Comparison of ENCODE assay signal across 25 cellular contexts in the genomic region with DNA sequence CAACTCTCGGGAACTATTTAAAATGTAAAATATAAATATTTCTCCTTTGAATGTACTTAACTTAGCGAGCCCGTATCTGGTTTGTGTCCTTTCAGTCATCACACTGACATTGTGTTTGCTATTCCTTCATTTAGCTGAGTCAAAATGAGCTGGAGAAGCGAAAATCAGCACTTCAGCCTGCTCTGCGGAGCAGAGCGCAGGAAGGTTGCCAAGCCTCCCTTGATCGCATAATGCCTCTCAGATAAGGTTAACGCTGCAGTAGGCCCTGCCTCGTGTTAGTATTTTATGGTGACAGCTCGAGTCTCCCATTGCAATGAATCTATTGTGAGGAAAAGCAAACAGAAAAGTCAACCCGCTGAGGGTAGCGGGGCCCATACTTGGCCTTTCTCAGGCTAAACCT.
DNase-seq lines count a peak whose midpoint lies in the region; ATAC-seq and TF ChIP-seq lines count a peak whose summit lies in the region.
"Had no signal": no experiment of that assay in that cellular context is flagged by ENCODE, and none has a peak within 500 bp of the region (broad histone marks: within the 10 kb centered on the region; RNA-seq: fewer than 3 reads in every experiment).

No MANE protein-coding gene starts in this region.

- H3K27ac ChIP-seq in body of pancreas (no peak overlapping the region), gastroesophageal sphincter (peak overlapping the region; percentile 72 to 81 (median 78)), hepatocyte (no peak overlapping the region), smooth muscle cell (ENCODE audit: low read depth) (no peak overlapping the region), lower lobe of right lung (no peak overlapping the region)
- H3K27ac ChIP-seq: right lobe of liver, RWPE1, SK-N-MC, thoracic aorta, vagina had no signal

- no peaks in the 10 kb centered on the region for H3K9me2 ChIP-seq in hepatocyte (replicated peaks; ENCODE audit: insufficient read depth)

- H3K4me2 ChIP-seq in hepatocyte (no peak overlapping the region), smooth muscle cell (peak overlapping the region; percentile 61)

- intact Hi-C loops in body of pancreas (cut with DNase I) (no loop called here), lower lobe of right lung (cut with DNase I) (no loop called here)

- H2AFZ ChIP-seq in hepatocyte: no peak overlapping the region
- no peak overlapping the region for H2AFZ ChIP-seq in smooth muscle cell (ENCODE audit: low read depth)

- TF ChIP-seq CTCF in body of pancreas (IDR thresholded peaks at IDR 0.05): no peak
- no peak for TF ChIP-seq CTCF in gastroesophageal sphincter (IDR thresholded peaks at IDR 0.05)
- no peak for TF ChIP-seq CTCF in hepatocyte (IDR thresholded peaks at IDR 0.05; ENCODE audit: poor library complexity)
- TF ChIP-seq CTCF in smooth muscle cell (IDR thresholded peaks at IDR 0.05; ENCODE audit: borderline replicate concordance, insufficient read depth, poor library complexity, severe bottlenecking): no peak
- TF ChIP-seq CTCF in lower lobe of right lung (IDR thresholded peaks at IDR 0.05): no peak

- no peaks in the 10 kb centered on the region for H3K79me2 ChIP-seq in hepatocyte
- no peaks in the 10 kb centered on the region for H3K79me2 ChIP-seq in smooth muscle cell (ENCODE audit: low read depth)

- no peak for TF ChIP-seq EP300 in gastroesophageal sphincter (IDR thresholded peaks at IDR 0.05)

- H3K36me3 ChIP-seq in body of pancreas (replicated peaks in 1 of 2; ENCODE audit: insufficient read depth in 1 of 2, low read depth in 2 of 2): no peaks in the 10 kb centered on the region
- no peaks in the 10 kb centered on the region for H3K36me3 ChIP-seq in gastroesophageal sphincter
- H3K36me3 ChIP-seq in hepatocyte (replicated peaks; ENCODE audit: insufficient read depth, low read depth): no peaks in the 10 kb centered on the region
- no peaks in the 10 kb centered on the region for H3K36me3 ChIP-seq in smooth muscle cell (ENCODE audit: low read depth)
- no peaks in the 10 kb centered on the region for H3K36me3 ChIP-seq in lower lobe of right lung
- H3K36me3 ChIP-seq: right lobe of liver, thoracic aorta, vagina had no signal

- H3K27me3 ChIP-seq in body of pancreas: no peaks in the 10 kb centered on the region
- no peaks in the 10 kb centered on the region for H3K27me3 ChIP-seq in gastroesophageal sphincter
- H3K27me3 ChIP-seq in hepatocyte: no peaks in the 10 kb centered on the region
- peaks cover 50% of the 10 kb centered on the region for H3K27me3 ChIP-seq in smooth muscle cell (ENCODE audit: low read depth)
- H3K27me3 ChIP-seq in lower lobe of right lung (ENCODE audit: low read depth): no peaks in the 10 kb centered on the region
- H3K27me3 ChIP-seq: right lobe of liver, vagina had no signal

- no peaks in the 10 kb centered on the region for H3K4me1 ChIP-seq in body of pancreas
- H3K4me1 ChIP-seq in gastroesophageal sphincter: peaks cover 0 to 31% (median 4%) of the 10 kb centered on the region in 3 donors
- no peaks in the 10 kb centered on the region for H3K4me1 ChIP-seq in hepatocyte (ENCODE audit: insufficient read depth)
- H3K4me1 ChIP-seq in smooth muscle cell (ENCODE audit: low read depth): no peaks in the 10 kb centered on the region
- no peaks in the 10 kb centered on the region for H3K4me1 ChIP-seq in lower lobe of right lung
- H3K4me1 ChIP-seq: right lobe of liver, vagina had no signal

- H3K4me3 ChIP-seq in body of pancreas (no peak overlapping the region), gastroesophageal sphincter (peak overlapping the region in 1 of 2 donors; percentile 6), hepatocyte (no peak overlapping the region), smooth muscle cell (no peak overlapping the region), lower lobe of right lung (no peak overlapping the region)
- H3K4me3 ChIP-seq: right lobe of liver, SK-N-MC, thoracic aorta, vagina had no signal

- TF ChIP-seq POLR2A in body of pancreas (IDR thresholded peaks at IDR 0.05): no peak
- no peak for TF ChIP-seq POLR2A in gastroesophageal sphincter (IDR thresholded peaks at IDR 0.05)

- H4K20me1 ChIP-seq in hepatocyte (ENCODE audit: insufficient read depth, poor library complexity, severe bottlenecking) (no peaks in the 10 kb centered on the region), smooth muscle cell (ENCODE audit: low read depth) (no peaks in the 10 kb centered on the region)

- H3K9me3 ChIP-seq in body of pancreas (no peaks in the 10 kb centered on the region), gastroesophageal sphincter (no peaks in the 10 kb centered on the region), hepatocyte (ENCODE audit: low read depth) (no peaks in the 10 kb centered on the region), smooth muscle cell (replicated peaks; ENCODE audit: low read depth) (no peaks in the 10 kb centered on the region), lower lobe of right lung (no peaks in the 10 kb centered on the region)
- H3K9me3 ChIP-seq: right lobe of liver, thoracic aorta, vagina had no signal

- 70 to 73% methylated on average over 12 of the region's 12 CpGs for WGBS in body of pancreas, 2 donors
- WGBS in gastroesophageal sphincter (ENCODE audit: low coverage in 1 of 2), 2 donors: 5 to 22% methylated on average over 7 to 11 of the region's 12 CpGs
- 57% methylated on average over 12 of the region's 12 CpGs for WGBS in hepatocyte (ENCODE audit: low lambda C conversion rate, missing lambda C conversion rate)
- WGBS in smooth muscle cell (ENCODE audit: low lambda C conversion rate): 18% methylated on average over 12 of the region's 12 CpGs

- no peak for ATAC-seq in body of pancreas
- peak; percentile 54 for ATAC-seq in gastroesophageal sphincter
- ATAC-seq in lower lobe of right lung: no peak
- ATAC-seq in HG03342 (IDR thresholded peaks at IDR 0.05; ENCODE audit: unreplicated experiment): no peak
- ATAC-seq: activated CD8-positive, alpha-beta T cell treated with anti-CD3 and anti-CD28 coated beads for 36 hours; activated T-helper 17 cell treated with anti-CD3 and anti-CD28 coated beads, Interleukin-2, amount 50 U/mL, for 72 hours; left lobe of liver; stimulated activated naive B cell treated with anti-CD40 and anti-IgM and Interleukin-4, amounts not matched to agents 10 μg/mL and 1 μg/mL and 100 μg/mL, for 72 hours; T-helper 17 cell had no signal

- no peak overlapping the region for H3K9ac ChIP-seq in smooth muscle cell (ENCODE audit: low read depth)

- H3F3A ChIP-seq in smooth muscle cell (ENCODE audit: low read depth): no peaks in the 10 kb centered on the region

- peak in 3 of 4 donors; percentile 17 to 20 (median 17) for DNase-seq in body of pancreas
- peak; percentile 58 for DNase-seq in hepatocyte (ENCODE audit: low spot score)
- DNase-seq in smooth muscle cell (lab: John Stamatoyannopoulos, UW; ENCODE audit: unreplicated experiment): peak; percentile 7
- DNase-seq in stimulated activated CD4-positive, alpha-beta T cell treated with anti-CD3 and anti-CD28 coated beads, Interleukin-12 subunit alpha, Interleukin-12 subunit beta, amount 100 ng/mL, for 4 hours: no peak
- no peak for DNase-seq in lower lobe of right lung
- DNase-seq in superior temporal gyrus (ENCODE audit: extremely low spot score): no peak
- DNase-seq: activated CD8-positive, alpha-beta T cell treated with anti-CD3 and anti-CD28 coated beads for 36 hours; Calu3; dermis blood vessel endothelial cell; HFFc6; immature natural killer cell; MV-4-11; NCI-H1436 treated with DMSO at 0.1 percent for 48 hours; NCI-H446 treated with DMSO at 0.1 percent for 48 hours; stimulated activated naive B cell treated with anti-CD40 and anti-IgM and Interleukin-4, amounts not matched to agents 10 μg/mL and 1 μg/mL and 100 μg/mL, for 72 hours; T-helper 17 cell had no signal

Comparison
In these comparisons a context has a peak if more than half of its experiments do, and no peak if none do; other contexts are left out.
1. DNase-seq: peak in body of pancreas (3 of 4), hepatocyte (single experiment) and smooth muscle cell (single experiment); none in stimulated activated CD4-positive, alpha-beta T cell treated with anti-CD3 and anti-CD28 coated beads, Interleukin-12 subunit alpha, Interleukin-12 subunit beta, amount 100 ng/mL, for 4 hours (single experiment), lower lobe of right lung (single experiment) and superior temporal gyrus (single experiment).
2. H3K27ac ChIP-seq: peak in gastroesophageal sphincter (4 of 4); none in body of pancreas (0 of 4), hepatocyte (single experiment), smooth muscle cell (single experiment) and lower lobe of right lung (single experiment).